4 cellular contexts compared by ENCODE assay signal in the genomic region with DNA sequence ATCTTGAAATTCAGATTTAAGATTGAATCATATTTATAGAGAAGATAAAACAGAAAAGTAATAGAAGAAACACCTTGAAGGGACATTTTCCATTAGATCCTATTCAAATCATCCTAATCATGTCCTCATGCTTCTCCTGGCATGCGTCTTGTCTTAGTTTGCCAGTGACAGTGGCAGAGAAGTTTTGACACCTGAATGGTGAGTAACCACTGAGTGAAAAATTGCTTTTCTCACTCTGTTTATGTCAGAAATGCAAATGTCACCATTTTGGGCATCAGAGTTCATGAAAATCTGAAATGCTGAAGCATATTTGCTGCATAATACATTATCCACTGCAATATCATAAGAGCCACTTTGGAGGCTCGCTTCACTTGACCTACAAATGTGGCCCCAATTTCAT.
"Had no signal": no experiment of that assay in that cellular context is flagged by ENCODE, and none has a peak within 500 bp of the region (broad histone marks: within the 10 kb centered on the region; RNA-seq: fewer than 3 reads in every experiment).

No MANE protein-coding gene starts in this region.

- DNase-seq: GM23248, H9, HCEC 1CT, IMR-90 had no signal

- H3K27ac ChIP-seq: GM23248 had no signal

- H3K9ac ChIP-seq: GM23248 had no signal

- H3K4me3 ChIP-seq: GM23248 had no signal

- H2AFZ ChIP-seq: GM23248 had no signal

- H3K4me3 Mint-ChIP-seq: H9 had no signal

- H3K27ac Mint-ChIP-seq: H9 had no signal

- H3K9me3 Mint-ChIP-seq: H9 had no signal
